Comparison of ENCODE assay signal across 26 cellular contexts in the genomic region with DNA sequence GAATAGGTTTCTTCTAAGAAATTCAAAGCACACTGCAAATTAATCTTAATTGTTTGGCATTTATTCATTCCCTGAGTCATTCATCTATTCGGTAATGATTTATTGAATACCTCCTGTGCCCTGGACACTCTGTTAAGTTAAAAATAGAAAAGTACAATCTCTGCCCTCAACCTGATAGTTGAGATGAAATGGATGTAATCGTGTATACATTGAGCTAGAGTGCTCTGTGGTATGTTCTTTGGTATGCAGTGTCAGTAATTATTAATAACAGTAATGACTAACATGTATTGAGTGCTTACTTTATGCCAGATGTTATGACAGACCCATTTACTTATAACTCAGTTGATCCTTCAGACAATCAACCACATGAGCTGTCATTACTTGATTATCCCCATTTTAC.
"Had no signal": no experiment of that assay in that cellular context is flagged by ENCODE, and none has a peak within 500 bp of the region (broad histone marks: within the 10 kb centered on the region; RNA-seq: fewer than 3 reads in every experiment).

No MANE protein-coding gene starts in this region.

- H3K27ac ChIP-seq: neutrophil, pancreas, prostate gland, right lobe of liver, sigmoid colon, stomach, thoracic aorta, thyroid gland, tibial nerve, upper lobe of left lung, vagina had no signal

- ATAC-seq: natural killer cell; pancreas; right cardiac atrium; right lobe of liver; stimulated activated effector memory CD8-positive, alpha-beta T cell treated with anti-CD3 and anti-CD28 coated beads, Interleukin-12 subunit alpha, Interleukin-12 subunit beta, amount 100 ng/mL, for 72 hours; stimulated activated naive B cell treated with anti-CD40 and anti-IgM and Interleukin-4, amounts not matched to agents 10 μg/mL and 1 μg/mL and 100 μg/mL, for 72 hours had no signal

- H3K9me3 Mint-ChIP-seq: natural killer cell; nephron progenitor cell; neural crest cell; stimulated activated effector memory CD8-positive, alpha-beta T cell treated with anti-CD3 and anti-CD28 coated beads, Interleukin-12 subunit alpha, Interleukin-12 subunit beta, amount 100 ng/mL, for 72 hours; stimulated activated naive B cell treated with anti-CD40 and anti-IgM and Interleukin-4, amounts not matched to agents 10 μg/mL and 1 μg/mL and 100 μg/mL, for 72 hours; stimulated activated naive CD8-positive, alpha-beta T cell treated with anti-CD3 and anti-CD28 coated beads, Interleukin-15, Interleukin-2, amounts not matched to agents 100 ng/mL and 50 ng/mL, for 24 hours had no signal

- DNase-seq: natural killer cell; nephron progenitor cell; nucleus accumbens; pancreas; right cardiac atrium; right lobe of liver; sigmoid colon; small intestine; stimulated activated CD4-positive, alpha-beta T cell treated with anti-CD3 and anti-CD28 coated beads, Interleukin-15, amount 100 ng/mL, for 24 hours; stimulated activated CD4-positive, alpha-beta T cell treated with anti-CD3 and anti-CD28 coated beads, Interleukin-2, amount 100 ng/mL, for 24 hours; stimulated activated CD4-positive, alpha-beta T cell treated with anti-CD3 and anti-CD28 coated beads, Interleukin-2, amount 100 ng/mL, for 48 hours; stimulated activated CD4-positive, alpha-beta T cell treated with anti-CD3 and anti-CD28 coated beads, Interleukin-4, amount 100 ng/mL, for 24 hours; stimulated activated naive B cell treated with anti-CD40 and anti-IgM and Interleukin-4, amounts not matched to agents 10 μg/mL and 1 μg/mL and 100 μg/mL, for 72 hours; stimulated activated naive CD4-positive, alpha-beta T cell treated with Interleukin-2 at 50 U/mL for 16 hours; stomach; thyroid gland; upper lobe of left lung had no signal

- H3K9me3 ChIP-seq: neutrophil, pancreas, prostate gland, right lobe of liver, sigmoid colon, stomach, thoracic aorta, thyroid gland, tibial nerve, upper lobe of left lung, vagina had no signal

- H3K4me3 Mint-ChIP-seq: natural killer cell; nephron progenitor cell; neural crest cell; stimulated activated effector memory CD8-positive, alpha-beta T cell treated with anti-CD3 and anti-CD28 coated beads, Interleukin-12 subunit alpha, Interleukin-12 subunit beta, amount 100 ng/mL, for 72 hours; stimulated activated naive B cell treated with anti-CD40 and anti-IgM and Interleukin-4, amounts not matched to agents 10 μg/mL and 1 μg/mL and 100 μg/mL, for 72 hours; stimulated activated naive CD8-positive, alpha-beta T cell treated with anti-CD3 and anti-CD28 coated beads, Interleukin-15, Interleukin-2, amounts not matched to agents 100 ng/mL and 50 ng/mL, for 24 hours had no signal

- H3K36me3 ChIP-seq: neutrophil, prostate gland had no signal

- H3K27me3 ChIP-seq: neutrophil, pancreas, right lobe of liver, sigmoid colon, stomach, thyroid gland, tibial nerve, upper lobe of left lung, vagina had no signal

- H3K4me1 Mint-ChIP-seq: natural killer cell; nephron progenitor cell; neural crest cell; stimulated activated effector memory CD8-positive, alpha-beta T cell treated with anti-CD3 and anti-CD28 coated beads, Interleukin-12 subunit alpha, Interleukin-12 subunit beta, amount 100 ng/mL, for 72 hours; stimulated activated naive B cell treated with anti-CD40 and anti-IgM and Interleukin-4, amounts not matched to agents 10 μg/mL and 1 μg/mL and 100 μg/mL, for 72 hours had no signal

- H3K4me3 ChIP-seq: pancreas, prostate gland, right lobe of liver, sigmoid colon, stomach, thoracic aorta, thyroid gland, tibial nerve, upper lobe of left lung, vagina had no signal

- FAIRE-seq: pancreas, small intestine, urothelium cell line had no signal

- H3K27me3 Mint-ChIP-seq: stimulated activated naive B cell treated with anti-CD40 and anti-IgM and Interleukin-4, amounts not matched to agents 10 μg/mL and 1 μg/mL and 100 μg/mL, for 72 hours; stimulated activated naive CD8-positive, alpha-beta T cell treated with anti-CD3 and anti-CD28 coated beads, Interleukin-15, Interleukin-2, amounts not matched to agents 100 ng/mL and 50 ng/mL, for 24 hours had no signal

- H3K4me1 ChIP-seq: pancreas, prostate gland, right lobe of liver, sigmoid colon, stomach, thyroid gland, tibial nerve, upper lobe of left lung, vagina had no signal

- H3K27ac Mint-ChIP-seq: natural killer cell; nephron progenitor cell; stimulated activated effector memory CD8-positive, alpha-beta T cell treated with anti-CD3 and anti-CD28 coated beads, Interleukin-12 subunit alpha, Interleukin-12 subunit beta, amount 100 ng/mL, for 72 hours; stimulated activated naive B cell treated with anti-CD40 and anti-IgM and Interleukin-4, amounts not matched to agents 10 μg/mL and 1 μg/mL and 100 μg/mL, for 72 hours; stimulated activated naive CD8-positive, alpha-beta T cell treated with anti-CD3 and anti-CD28 coated beads, Interleukin-15, Interleukin-2, amounts not matched to agents 100 ng/mL and 50 ng/mL, for 24 hours had no signal
